ENCODE assay signal across 16 cellular contexts in the genomic region with DNA sequence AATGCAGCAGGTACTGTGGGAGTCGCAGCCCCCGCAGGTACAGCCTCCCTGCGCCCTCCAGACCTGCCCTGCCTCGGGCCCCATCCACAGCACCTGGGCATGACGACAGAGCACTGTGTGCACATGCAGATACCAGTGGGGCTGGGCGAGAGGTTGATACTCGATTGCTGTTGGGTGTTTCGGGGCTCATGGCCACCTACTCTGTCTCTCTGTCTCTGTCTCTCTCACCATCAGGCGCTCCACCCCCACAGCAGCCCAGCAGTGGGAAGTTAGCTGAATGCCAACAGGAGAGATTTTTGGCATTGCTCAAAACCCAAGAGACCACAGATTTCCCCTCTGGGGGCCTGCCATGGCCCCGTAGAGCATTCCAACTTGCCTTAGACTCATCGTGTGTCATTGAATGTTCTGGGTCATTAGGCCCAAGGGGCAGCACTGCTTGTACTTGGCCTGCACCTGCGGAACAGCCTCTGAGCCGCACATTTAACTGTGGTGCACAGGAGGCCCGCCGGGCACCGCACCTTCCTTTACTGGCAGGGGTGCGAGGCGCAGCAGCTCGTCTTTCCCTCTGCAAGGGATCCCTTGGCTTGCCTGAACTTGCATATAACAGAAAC. TPM values are rescaled to one million over a fixed set of nuclear protein-coding genes. Genes with fewer than 3 reads are reported as not detected.
DNase-seq lines count a peak whose midpoint lies in the region; FAIRE-seq and TF ChIP-seq lines count a peak whose summit lies in the region.
"Had no signal": no experiment of that assay in that cellular context is flagged by ENCODE, and none has a peak within 500 bp of the region (broad histone marks: within the 10 kb centered on the region; RNA-seq: fewer than 3 reads in every experiment).

No MANE protein-coding gene starts in this region.

- H3K36me3 ChIP-seq in brain microvascular endothelial cell (replicated peaks) = no peaks in the 10 kb centered on the region
- H3K36me3 ChIP-seq in kidney (ENCODE audit: control insufficient read depth in 1 of 2, insufficient read depth in 2 of 2, low read length in 2 of 2) = no peaks in the 10 kb centered on the region
- H3K36me3 ChIP-seq: cardiac muscle cell, SJSA1 had no signal

- peaks cover 0 to 12% of the 10 kb centered on the region in 2 donors for H3K4me1 ChIP-seq in kidney (ENCODE audit: control insufficient read depth in 1 of 2, insufficient read depth in 1 of 2, low read depth in 1 of 2, low read length in 2 of 2)
- H3K4me1 ChIP-seq: SJSA1 had no signal

- H3K4me1 Mint-ChIP-seq in osteocyte (ENCODE audit: unreplicated experiment) = peaks cover 2% of the 10 kb centered on the region
- H3K4me1 Mint-ChIP-seq: activated CD4-positive, alpha-beta T cell treated with anti-CD3 and anti-CD28 coated beads for 36 hours; activated T-helper 17 cell treated with anti-CD3 and anti-CD28 coated beads, Interleukin-2, amount 50 U/mL, for 72 hours had no signal

- FAIRE-seq in kidney (lab: Jason Lieb, UNC) = no peak

- H3K9me3 ChIP-seq in kidney (ENCODE audit: control insufficient read depth in 1 of 2, low read length in 2 of 2) = no peaks in the 10 kb centered on the region
- H3K9me3 ChIP-seq: SJSA1 had no signal

- in situ Hi-C loops in brain microvascular endothelial cell (cut with HindIII; ENCODE audit: low pct_ligation_motif_present, low sequenced_read_pairs) = no loop called here

- H3K27ac Mint-ChIP-seq in osteocyte (ENCODE audit: unreplicated experiment) = no peak overlapping the region
- H3K27ac Mint-ChIP-seq: activated CD4-positive, alpha-beta T cell treated with anti-CD3 and anti-CD28 coated beads for 36 hours; activated T-helper 17 cell treated with anti-CD3 and anti-CD28 coated beads, Interleukin-2, amount 50 U/mL, for 72 hours had no signal

- peak; percentile 46 for DNase-seq in AG08396 (ENCODE audit: low spot score)
- DNase-seq in HS-27A (ENCODE audit: low read depth) = peak; percentile 94
- peak; percentile 25 for DNase-seq in brain microvascular endothelial cell
- DNase-seq in kidney = peak; percentile 69
- no peak for DNase-seq in KG1 (lab: John Stamatoyannopoulos, UW)
- no peak for DNase-seq in osteocyte (ENCODE audit: extremely low spot score, unreplicated experiment)
- DNase-seq in NCI-H82 treated with DMSO at 0.1 percent for 48 hours (lab: John Stamatoyannopoulos, UW; ENCODE audit: unreplicated experiment) = no peak
- DNase-seq in effector CD8-positive, alpha-beta T cell (lab: John Stamatoyannopoulos, UW) = no peak
- DNase-seq: NCI-H748 treated with DMSO at 0.1 percent for 48 hours; stimulated activated CD4-positive, alpha-beta T cell treated with anti-CD3 and anti-CD28 coated beads, Interleukin-15, amount 100 ng/mL, for 24 hours had no signal

- H3K4me3 ChIP-seq in brain microvascular endothelial cell (ENCODE audit: low read depth, low read length) (no peak overlapping the region), kidney (ENCODE audit: low read length in 2 of 2) (no peak overlapping the region)
- H3K4me3 ChIP-seq: cardiac muscle cell, SJSA1 had no signal

- H3K27ac ChIP-seq in brain microvascular endothelial cell (no peak overlapping the region), kidney (ENCODE audit: low read depth in 2 of 2, low read length in 2 of 2) (no peak overlapping the region)
- H3K27ac ChIP-seq: C4-2B, cardiac muscle cell, SJSA1 had no signal

- H3K27me3 ChIP-seq in brain microvascular endothelial cell (replicated peaks) = no peaks in the 10 kb centered on the region
- H3K27me3 ChIP-seq: cardiac muscle cell had no signal

- H3K27me3 Mint-ChIP-seq in osteocyte (ENCODE audit: unreplicated experiment) = peaks cover 2% of the 10 kb centered on the region
- H3K27me3 Mint-ChIP-seq: activated CD4-positive, alpha-beta T cell treated with anti-CD3 and anti-CD28 coated beads for 36 hours had no signal

- H3K4me3 Mint-ChIP-seq in osteocyte (ENCODE audit: unreplicated experiment) = no peak overlapping the region
- H3K4me3 Mint-ChIP-seq: activated CD4-positive, alpha-beta T cell treated with anti-CD3 and anti-CD28 coated beads for 36 hours; activated T-helper 17 cell treated with anti-CD3 and anti-CD28 coated beads, Interleukin-2, amount 50 U/mL, for 72 hours had no signal

- no peak for TF ChIP-seq CTCF in brain microvascular endothelial cell (IDR thresholded peaks at IDR 0.05; ENCODE audit: low read depth, low read length, missing control alignments)
- no peak for TF ChIP-seq CTCF in kidney (IDR thresholded peaks at IDR 0.05; ENCODE audit: borderline replicate concordance, extremely low read depth, insufficient read depth)
- TF ChIP-seq CTCF in osteocyte (IDR thresholded peaks at IDR 0.05) = no peak

- no peaks in the 10 kb centered on the region for H3K9me3 Mint-ChIP-seq in osteocyte (ENCODE audit: unreplicated experiment)
- H3K9me3 Mint-ChIP-seq: activated T-helper 17 cell treated with anti-CD3 and anti-CD28 coated beads, Interleukin-2, amount 50 U/mL, for 72 hours had no signal

- H3K36me3 Mint-ChIP-seq in osteocyte (ENCODE audit: unreplicated experiment) = no peaks in the 10 kb centered on the region

- no peak overlapping the region for H3K9ac ChIP-seq in kidney (ENCODE audit: low read length in 2 of 2)

- intact Hi-C loops in kidney (cut with DNase I) = no loop called here

RNA-seq across cellular contexts. Expression of a gene that starts 18.8 kb away (rescaled TPM):
- total RNA-seq in kidney (27.6 TPM), osteocyte (0.57 and 1.4 TPM in 2 replicates)
- 14.8 TPM for polyA plus RNA-seq in kidney (ENCODE audit: insufficient read depth, low read depth, low replicate concordance)
- total RNA-seq: activated CD4-positive, alpha-beta T cell treated with anti-CD3 and anti-CD28 coated beads for 36 hours; activated T-helper 17 cell treated with anti-CD3 and anti-CD28 coated beads, Interleukin-2, amount 50 U/mL, for 72 hours had no signal
- polyA plus RNA-seq: neural cell had no signal

RNA-seq across cellular contexts. Expression of a gene that starts 41.7 kb away (rescaled TPM):
- total RNA-seq in kidney (65.6 TPM), osteocyte (1.3 and 1.6 TPM in 2 replicates)
- polyA plus RNA-seq in kidney (ENCODE audit: insufficient read depth, low read depth, low replicate concordance) = 55.6 TPM

Comparison
In these comparisons a context has a peak if more than half of its experiments do, and no peak if none do; other contexts are left out.
1. DNase-seq: peak in AG08396 (single experiment), HS-27A (single experiment), brain microvascular endothelial cell (single experiment) and kidney (single experiment); none in KG1 (single experiment), osteocyte (single experiment), NCI-H82 treated with DMSO at 0.1 percent for 48 hours (single experiment) and effector CD8-positive, alpha-beta T cell (single experiment).
2. RNA of a gene that starts 18.8 kb away (total RNA-seq): 27.6 TPM in kidney (single experiment); 0.57 to 1.4 TPM in osteocyte; every median in the first group is over 10 times any median in the second.
3. RNA of a gene that starts 41.7 kb away (total RNA-seq): 65.6 TPM in kidney (single experiment); 1.3 to 1.6 TPM in osteocyte; every median in the first group is over 10 times any median in the second.